Comparison of ENCODE assay signal across 14 cellular contexts in genomic region chr9:115498338-115498737, GRCh38.
DNase-seq lines count a peak whose midpoint lies in the region; TF ChIP-seq lines count a peak whose summit lies in the region.
"Had no signal": no experiment of that assay in that cellular context is flagged by ENCODE, and none has a peak within 500 bp of the region (broad histone marks: within the 10 kb centered on the region; RNA-seq: fewer than 3 reads in every experiment).

No MANE protein-coding gene starts in this region.

- no peak overlapping the region for H3K27ac Mint-ChIP-seq in activated naive CD4-positive, alpha-beta T cell treated with anti-CD3 and anti-CD28 coated beads for 36 hours

- H3K27ac ChIP-seq in RWPE1 (no peak overlapping the region), smooth muscle cell (ENCODE audit: low read depth) (no peak overlapping the region)
- H3K27ac ChIP-seq: BLaER1 had no signal

- intact Hi-C loops in activated naive CD4-positive, alpha-beta T cell treated with anti-CD3 and anti-CD28 coated beads for 36 hours (cut with micrococcal nuclease), result no loop called here

- H3K4me3 ChIP-seq in fibroblast of villous mesenchyme (ENCODE audit: low read depth, low read length) (no peak overlapping the region), smooth muscle cell (no peak overlapping the region)
- H3K4me3 ChIP-seq: BLaER1 had no signal

- no peaks in the 10 kb centered on the region for H3K27me3 ChIP-seq in smooth muscle cell (ENCODE audit: low read depth)
- H3K27me3 ChIP-seq: BLaER1 had no signal

- H2AFZ ChIP-seq in smooth muscle cell (ENCODE audit: low read depth), result peak overlapping the region; percentile 28

- H3K9me3 Mint-ChIP-seq in activated naive CD4-positive, alpha-beta T cell treated with anti-CD3 and anti-CD28 coated beads for 36 hours, result no peaks in the 10 kb centered on the region

- H3K79me2 ChIP-seq in smooth muscle cell (ENCODE audit: low read depth), result no peaks in the 10 kb centered on the region

- H4K20me1 ChIP-seq in smooth muscle cell (ENCODE audit: low read depth), result no peaks in the 10 kb centered on the region
- H4K20me1 ChIP-seq: BLaER1 had no signal

- DNase-seq in ELR (ENCODE audit: low read depth) (peak; percentile 32), RWPE1 (ENCODE audit: low spot score) (peak; percentile 63), fibroblast of villous mesenchyme (ENCODE audit: low read depth) (peak; percentile 43), smooth muscle cell (lab: John Stamatoyannopoulos, UW; ENCODE audit: unreplicated experiment) (no peak), NCI-H2171 treated with DMSO at 0.1 percent for 48 hours (lab: John Stamatoyannopoulos, UW) (no peak)
- DNase-seq in stimulated activated CD4-positive, alpha-beta T cell treated with anti-CD3 and anti-CD28 coated beads, Interleukin-4, amount 100 ng/mL, for 24 hours, result no peak
- DNase-seq in activated naive CD4-positive, alpha-beta T cell treated with anti-CD3 and anti-CD28 coated beads for 36 hours, result no peak
- DNase-seq: EL, H7, NCI-H1105 treated with DMSO at 0.1 percent for 48 hours, NCI-H187 treated with DMSO at 0.1 percent for 48 hours, NCI-H446 treated with DMSO at 0.1 percent for 48 hours, NCI-H748 treated with DMSO at 0.1 percent for 48 hours had no signal

- H3K4me2 ChIP-seq in smooth muscle cell, result no peak overlapping the region
- H3K4me2 ChIP-seq: BLaER1 had no signal

- H3K36me3 Mint-ChIP-seq in activated naive CD4-positive, alpha-beta T cell treated with anti-CD3 and anti-CD28 coated beads for 36 hours (ENCODE audit: low read depth), result no peaks in the 10 kb centered on the region

- no peaks in the 10 kb centered on the region for H3F3A ChIP-seq in smooth muscle cell (ENCODE audit: low read depth)

- H3K4me1 ChIP-seq in smooth muscle cell (ENCODE audit: low read depth), result no peaks in the 10 kb centered on the region
- H3K4me1 ChIP-seq: BLaER1 had no signal

- CTCF ChIA-PET in RWPE1 (lab: Yijun Ruan, JAX), result interaction anchor here (0.5 to 0.7 kb wide), 4 partner anchors 381 to 1374 kb away, joined by 3 to 4 read pairs (median 4); partner anchors contain the start of gene TNC
- CTCF ChIA-PET in activated naive CD4-positive, alpha-beta T cell treated with anti-CD3 and anti-CD28 coated beads for 36 hours (lab: Charles Lee), result no interaction called here

- H3K9me3 ChIP-seq in smooth muscle cell (replicated peaks; ENCODE audit: low read depth), result no peaks in the 10 kb centered on the region
- H3K9me3 ChIP-seq: BLaER1 had no signal

- TF ChIP-seq CTCF in RWPE1 (conservative IDR thresholded peaks at IDR 0.05; ENCODE audit: low read depth) (no peak), fibroblast of villous mesenchyme (IDR thresholded peaks at IDR 0.05; ENCODE audit: insufficient read depth, low read depth, low read length) (no peak), smooth muscle cell (IDR thresholded peaks at IDR 0.05; ENCODE audit: borderline replicate concordance, insufficient read depth, poor library complexity, severe bottlenecking) (no peak)

- H3K27me3 Mint-ChIP-seq in activated naive CD4-positive, alpha-beta T cell treated with anti-CD3 and anti-CD28 coated beads for 36 hours (ENCODE audit: low read depth), result peaks cover 4% of the 10 kb centered on the region

- no peaks in the 10 kb centered on the region for H3K36me3 ChIP-seq in smooth muscle cell (ENCODE audit: low read depth)
- H3K36me3 ChIP-seq: BLaER1 had no signal

- POLR2A ChIA-PET in RWPE1 (lab: Yijun Ruan, JAX; ENCODE audit: low non-redundant PET), result no interaction called here

- H3K4me3 Mint-ChIP-seq in activated naive CD4-positive, alpha-beta T cell treated with anti-CD3 and anti-CD28 coated beads for 36 hours, result no peak overlapping the region

- no peak overlapping the region for H3K9ac ChIP-seq in smooth muscle cell (ENCODE audit: low read depth)
- H3K9ac ChIP-seq: BLaER1 had no signal

- no peaks in the 10 kb centered on the region for H3K4me1 Mint-ChIP-seq in activated naive CD4-positive, alpha-beta T cell treated with anti-CD3 and anti-CD28 coated beads for 36 hours (ENCODE audit: low read depth)

- WGBS in smooth muscle cell (ENCODE audit: low lambda C conversion rate), result 24% methylated on average over 4 of the region's 4 CpGs

Comparison
In these comparisons a context has a peak if more than half of its experiments do, and no peak if none do; other contexts are left out.
1. DNase-seq: peak in ELR (single experiment), RWPE1 (single experiment) and fibroblast of villous mesenchyme (single experiment); none in smooth muscle cell (single experiment), NCI-H2171 treated with DMSO at 0.1 percent for 48 hours (single experiment), stimulated activated CD4-positive, alpha-beta T cell treated with anti-CD3 and anti-CD28 coated beads, Interleukin-4, amount 100 ng/mL, for 24 hours (single experiment) and activated naive CD4-positive, alpha-beta T cell treated with anti-CD3 and anti-CD28 coated beads for 36 hours (single experiment).